Comparison of ENCODE assay signal across 1 cellular context in genomic region chr7:44057181-44057848, GRCh38.
TF ChIP-seq lines count a peak whose summit lies in the region.

No MANE protein-coding gene starts in this region.

TF ChIP-seq in WTC11, 78 proteins besides CTCF, POLR2A, EP300 and RAD21 (continued from another document):
- TF ChIP-seq ZNF317 (CRISPR knock-in tag; IDR thresholded peaks at IDR 0.05; ENCODE audit: borderline replicate concordance, low read depth) (no peak), CREM (CRISPR knock-in tag; IDR thresholded peaks at IDR 0.05) (no peak), CBFB (CRISPR knock-in tag; IDR thresholded peaks at IDR 0.05; ENCODE audit: low read depth) (no peak), NFATC4 (CRISPR knock-in tag; IDR thresholded peaks at IDR 0.05) (no peak), RELA (CRISPR knock-in tag; IDR thresholded peaks at IDR 0.05; ENCODE audit: borderline replicate concordance) (no peak), NFE2L1 (CRISPR knock-in tag; IDR thresholded peaks at IDR 0.05) (no peak), TP53 (CRISPR knock-in tag; IDR thresholded peaks at IDR 0.05) (no peak), CREB1 (CRISPR knock-in tag; IDR thresholded peaks at IDR 0.05) (no peak), ZNF219 (CRISPR knock-in tag; IDR thresholded peaks at IDR 0.05; ENCODE audit: borderline replicate concordance) (no peak)
- TF ChIP-seq, protein P1, sequence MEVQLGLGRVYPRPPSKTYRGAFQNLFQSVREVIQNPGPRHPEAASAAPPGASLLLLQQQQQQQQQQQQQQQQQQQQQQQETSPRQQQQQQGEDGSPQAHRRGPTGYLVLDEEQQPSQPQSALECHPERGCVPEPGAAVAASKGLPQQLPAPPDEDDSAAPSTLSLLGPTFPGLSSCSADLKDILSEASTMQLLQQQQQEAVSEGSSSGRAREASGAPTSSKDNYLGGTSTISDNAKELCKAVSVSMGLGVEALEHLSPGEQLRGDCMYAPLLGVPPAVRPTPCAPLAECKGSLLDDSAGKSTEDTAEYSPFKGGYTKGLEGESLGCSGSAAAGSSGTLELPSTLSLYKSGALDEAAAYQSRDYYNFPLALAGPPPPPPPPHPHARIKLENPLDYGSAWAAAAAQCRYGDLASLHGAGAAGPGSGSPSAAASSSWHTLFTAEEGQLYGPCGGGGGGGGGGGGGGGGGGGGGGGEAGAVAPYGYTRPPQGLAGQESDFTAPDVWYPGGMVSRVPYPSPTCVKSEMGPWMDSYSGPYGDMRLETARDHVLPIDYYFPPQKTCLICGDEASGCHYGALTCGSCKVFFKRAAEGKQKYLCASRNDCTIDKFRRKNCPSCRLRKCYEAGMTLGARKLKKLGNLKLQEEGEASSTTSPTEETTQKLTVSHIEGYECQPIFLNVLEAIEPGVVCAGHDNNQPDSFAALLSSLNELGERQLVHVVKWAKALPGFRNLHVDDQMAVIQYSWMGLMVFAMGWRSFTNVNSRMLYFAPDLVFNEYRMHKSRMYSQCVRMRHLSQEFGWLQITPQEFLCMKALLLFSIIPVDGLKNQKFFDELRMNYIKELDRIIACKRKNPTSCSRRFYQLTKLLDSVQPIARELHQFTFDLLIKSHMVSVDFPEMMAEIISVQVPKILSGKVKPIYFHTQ (CRISPR knock-in tag; IDR thresholded peaks at IDR 0.05) = no peak
- TF ChIP-seq, protein P2, sequence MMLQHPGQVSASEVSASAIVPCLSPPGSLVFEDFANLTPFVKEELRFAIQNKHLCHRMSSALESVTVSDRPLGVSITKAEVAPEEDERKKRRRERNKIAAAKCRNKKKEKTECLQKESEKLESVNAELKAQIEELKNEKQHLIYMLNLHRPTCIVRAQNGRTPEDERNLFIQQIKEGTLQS (CRISPR knock-in tag; conservative IDR thresholded peaks at IDR 0.05) = no peak
- TF ChIP-seq, protein P3, sequence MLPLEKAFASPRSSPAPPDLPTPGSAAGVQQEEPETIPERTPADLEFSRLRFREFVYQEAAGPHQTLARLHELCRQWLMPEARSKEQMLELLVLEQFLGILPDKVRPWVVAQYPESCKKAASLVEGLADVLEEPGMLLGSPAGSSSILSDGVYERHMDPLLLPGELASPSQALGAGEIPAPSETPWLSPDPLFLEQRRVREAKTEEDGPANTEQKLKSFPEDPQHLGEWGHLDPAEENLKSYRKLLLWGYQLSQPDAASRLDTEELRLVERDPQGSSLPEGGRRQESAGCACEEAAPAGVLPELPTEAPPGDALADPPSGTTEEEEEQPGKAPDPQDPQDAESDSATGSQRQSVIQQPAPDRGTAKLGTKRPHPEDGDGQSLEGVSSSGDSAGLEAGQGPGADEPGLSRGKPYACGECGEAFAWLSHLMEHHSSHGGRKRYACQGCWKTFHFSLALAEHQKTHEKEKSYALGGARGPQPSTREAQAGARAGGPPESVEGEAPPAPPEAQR (CRISPR knock-in tag; IDR thresholded peaks at IDR 0.05) = no peak
